Comparison of ENCODE assay signal across 1 cellular context in genomic region chr6:27791182-27791939, GRCh38.
TF ChIP-seq lines count a peak whose summit lies in the region.

No MANE protein-coding gene starts in this region.

TF ChIP-seq in HepG2, 621 proteins besides CTCF, POLR2A, EP300 and RAD21 (continued from another document and continues in another):
- TF ChIP-seq ZNF629 (CRISPR knock-in tag; conservative IDR thresholded peaks at IDR 0.05) = peak; percentile 80
- TF ChIP-seq AHDC1 (CRISPR knock-in tag; IDR thresholded peaks at IDR 0.05; ENCODE audit: borderline replicate concordance) = 0 out of 2 replicates have a peak, but pooled peaks have one; percentile 37
- TF ChIP-seq TCF12 (IDR thresholded peaks at IDR 0.05) = no peak
- no peak for TF ChIP-seq TCF12 (CRISPR knock-in tag; IDR thresholded peaks at IDR 0.05)
- TF ChIP-seq, protein P1, sequence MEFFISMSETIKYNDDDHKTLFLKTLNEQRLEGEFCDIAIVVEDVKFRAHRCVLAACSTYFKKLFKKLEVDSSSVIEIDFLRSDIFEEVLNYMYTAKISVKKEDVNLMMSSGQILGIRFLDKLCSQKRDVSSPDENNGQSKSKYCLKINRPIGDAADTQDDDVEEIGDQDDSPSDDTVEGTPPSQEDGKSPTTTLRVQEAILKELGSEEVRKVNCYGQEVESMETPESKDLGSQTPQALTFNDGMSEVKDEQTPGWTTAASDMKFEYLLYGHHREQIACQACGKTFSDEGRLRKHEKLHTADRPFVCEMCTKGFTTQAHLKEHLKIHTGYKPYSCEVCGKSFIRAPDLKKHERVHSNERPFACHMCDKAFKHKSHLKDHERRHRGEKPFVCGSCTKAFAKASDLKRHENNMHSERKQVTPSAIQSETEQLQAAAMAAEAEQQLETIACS (CRISPR knock-in tag; IDR thresholded peaks at IDR 0.05) = no peak
- TF ChIP-seq HMG20A (CRISPR knock-in tag; IDR thresholded peaks at IDR 0.05; ENCODE audit: borderline replicate concordance) = peak; percentile 36; the same call in 1 of the 2 replicates
- no peak for TF ChIP-seq ZSCAN12 (CRISPR knock-in tag; IDR thresholded peaks at IDR 0.05)
- no peak for TF ChIP-seq CAMTA2 (CRISPR knock-in tag; IDR thresholded peaks at IDR 0.05; ENCODE audit: borderline replicate concordance)
- TF ChIP-seq, protein P2, sequence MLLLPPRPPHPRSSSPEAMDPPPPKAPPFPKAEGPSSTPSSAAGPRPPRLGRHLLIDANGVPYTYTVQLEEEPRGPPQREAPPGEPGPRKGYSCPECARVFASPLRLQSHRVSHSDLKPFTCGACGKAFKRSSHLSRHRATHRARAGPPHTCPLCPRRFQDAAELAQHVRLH (CRISPR knock-in tag; IDR thresholded peaks at IDR 0.05; ENCODE audit: borderline replicate concordance, low read depth) = no peak
- no peak for TF ChIP-seq TOE1 (CRISPR knock-in tag; IDR thresholded peaks at IDR 0.05)
- no peak for TF ChIP-seq ZNF557 (CRISPR knock-in tag; IDR thresholded peaks at IDR 0.05)
- TF ChIP-seq, protein P3, sequence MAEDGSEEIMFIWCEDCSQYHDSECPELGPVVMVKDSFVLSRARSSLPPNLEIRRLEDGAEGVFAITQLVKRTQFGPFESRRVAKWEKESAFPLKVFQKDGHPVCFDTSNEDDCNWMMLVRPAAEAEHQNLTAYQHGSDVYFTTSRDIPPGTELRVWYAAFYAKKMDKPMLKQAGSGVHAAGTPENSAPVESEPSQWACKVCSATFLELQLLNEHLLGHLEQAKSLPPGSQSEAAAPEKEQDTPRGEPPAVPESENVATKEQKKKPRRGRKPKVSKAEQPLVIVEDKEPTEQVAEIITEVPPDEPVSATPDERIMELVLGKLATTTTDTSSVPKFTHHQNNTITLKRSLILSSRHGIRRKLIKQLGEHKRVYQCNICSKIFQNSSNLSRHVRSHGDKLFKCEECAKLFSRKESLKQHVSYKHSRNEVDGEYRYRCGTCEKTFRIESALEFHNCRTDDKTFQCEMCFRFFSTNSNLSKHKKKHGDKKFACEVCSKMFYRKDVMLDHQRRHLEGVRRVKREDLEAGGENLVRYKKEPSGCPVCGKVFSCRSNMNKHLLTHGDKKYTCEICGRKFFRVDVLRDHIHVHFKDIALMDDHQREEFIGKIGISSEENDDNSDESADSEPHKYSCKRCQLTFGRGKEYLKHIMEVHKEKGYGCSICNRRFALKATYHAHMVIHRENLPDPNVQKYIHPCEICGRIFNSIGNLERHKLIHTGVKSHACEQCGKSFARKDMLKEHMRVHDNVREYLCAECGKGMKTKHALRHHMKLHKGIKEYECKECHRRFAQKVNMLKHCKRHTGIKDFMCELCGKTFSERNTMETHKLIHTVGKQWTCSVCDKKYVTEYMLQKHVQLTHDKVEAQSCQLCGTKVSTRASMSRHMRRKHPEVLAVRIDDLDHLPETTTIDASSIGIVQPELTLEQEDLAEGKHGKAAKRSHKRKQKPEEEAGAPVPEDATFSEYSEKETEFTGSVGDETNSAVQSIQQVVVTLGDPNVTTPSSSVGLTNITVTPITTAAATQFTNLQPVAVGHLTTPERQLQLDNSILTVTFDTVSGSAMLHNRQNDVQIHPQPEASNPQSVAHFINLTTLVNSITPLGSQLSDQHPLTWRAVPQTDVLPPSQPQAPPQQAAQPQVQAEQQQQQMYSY (CRISPR knock-in tag; IDR thresholded peaks at IDR 0.05) = peak; percentile 37; the same call in 1 of the 2 replicates
- no peak for TF ChIP-seq REXO4 (CRISPR knock-in tag; IDR thresholded peaks at IDR 0.05; ENCODE audit: borderline replicate concordance)
- no peak for TF ChIP-seq CENPBD1 (CRISPR knock-in tag; IDR thresholded peaks at IDR 0.05; ENCODE audit: borderline replicate concordance, low read depth)
- no peak for TF ChIP-seq ATF2 (CRISPR knock-in tag; IDR thresholded peaks at IDR 0.05)
- TF ChIP-seq CENPX (CRISPR knock-in tag; IDR thresholded peaks at IDR 0.05) = no peak
- TF ChIP-seq, protein P4, sequence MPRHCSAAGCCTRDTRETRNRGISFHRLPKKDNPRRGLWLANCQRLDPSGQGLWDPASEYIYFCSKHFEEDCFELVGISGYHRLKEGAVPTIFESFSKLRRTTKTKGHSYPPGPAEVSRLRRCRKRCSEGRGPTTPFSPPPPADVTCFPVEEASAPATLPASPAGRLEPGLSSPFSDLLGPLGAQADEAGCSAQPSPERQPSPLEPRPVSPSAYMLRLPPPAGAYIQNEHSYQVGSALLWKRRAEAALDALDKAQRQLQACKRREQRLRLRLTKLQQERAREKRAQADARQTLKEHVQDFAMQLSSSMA (CRISPR knock-in tag; IDR thresholded peaks at IDR 0.05) = no peak
- TF ChIP-seq ZNF83 (CRISPR knock-in tag; IDR thresholded peaks at IDR 0.05; ENCODE audit: borderline replicate concordance) = no peak
- TF ChIP-seq SPEN (CRISPR knock-in tag; IDR thresholded peaks at IDR 0.05; ENCODE audit: low read depth) = no peak
- peak; percentile 31; the same call in 1 of the 2 replicates for TF ChIP-seq FOXO1 (CRISPR knock-in tag; IDR thresholded peaks at IDR 0.05)
- TF ChIP-seq, protein P5, sequence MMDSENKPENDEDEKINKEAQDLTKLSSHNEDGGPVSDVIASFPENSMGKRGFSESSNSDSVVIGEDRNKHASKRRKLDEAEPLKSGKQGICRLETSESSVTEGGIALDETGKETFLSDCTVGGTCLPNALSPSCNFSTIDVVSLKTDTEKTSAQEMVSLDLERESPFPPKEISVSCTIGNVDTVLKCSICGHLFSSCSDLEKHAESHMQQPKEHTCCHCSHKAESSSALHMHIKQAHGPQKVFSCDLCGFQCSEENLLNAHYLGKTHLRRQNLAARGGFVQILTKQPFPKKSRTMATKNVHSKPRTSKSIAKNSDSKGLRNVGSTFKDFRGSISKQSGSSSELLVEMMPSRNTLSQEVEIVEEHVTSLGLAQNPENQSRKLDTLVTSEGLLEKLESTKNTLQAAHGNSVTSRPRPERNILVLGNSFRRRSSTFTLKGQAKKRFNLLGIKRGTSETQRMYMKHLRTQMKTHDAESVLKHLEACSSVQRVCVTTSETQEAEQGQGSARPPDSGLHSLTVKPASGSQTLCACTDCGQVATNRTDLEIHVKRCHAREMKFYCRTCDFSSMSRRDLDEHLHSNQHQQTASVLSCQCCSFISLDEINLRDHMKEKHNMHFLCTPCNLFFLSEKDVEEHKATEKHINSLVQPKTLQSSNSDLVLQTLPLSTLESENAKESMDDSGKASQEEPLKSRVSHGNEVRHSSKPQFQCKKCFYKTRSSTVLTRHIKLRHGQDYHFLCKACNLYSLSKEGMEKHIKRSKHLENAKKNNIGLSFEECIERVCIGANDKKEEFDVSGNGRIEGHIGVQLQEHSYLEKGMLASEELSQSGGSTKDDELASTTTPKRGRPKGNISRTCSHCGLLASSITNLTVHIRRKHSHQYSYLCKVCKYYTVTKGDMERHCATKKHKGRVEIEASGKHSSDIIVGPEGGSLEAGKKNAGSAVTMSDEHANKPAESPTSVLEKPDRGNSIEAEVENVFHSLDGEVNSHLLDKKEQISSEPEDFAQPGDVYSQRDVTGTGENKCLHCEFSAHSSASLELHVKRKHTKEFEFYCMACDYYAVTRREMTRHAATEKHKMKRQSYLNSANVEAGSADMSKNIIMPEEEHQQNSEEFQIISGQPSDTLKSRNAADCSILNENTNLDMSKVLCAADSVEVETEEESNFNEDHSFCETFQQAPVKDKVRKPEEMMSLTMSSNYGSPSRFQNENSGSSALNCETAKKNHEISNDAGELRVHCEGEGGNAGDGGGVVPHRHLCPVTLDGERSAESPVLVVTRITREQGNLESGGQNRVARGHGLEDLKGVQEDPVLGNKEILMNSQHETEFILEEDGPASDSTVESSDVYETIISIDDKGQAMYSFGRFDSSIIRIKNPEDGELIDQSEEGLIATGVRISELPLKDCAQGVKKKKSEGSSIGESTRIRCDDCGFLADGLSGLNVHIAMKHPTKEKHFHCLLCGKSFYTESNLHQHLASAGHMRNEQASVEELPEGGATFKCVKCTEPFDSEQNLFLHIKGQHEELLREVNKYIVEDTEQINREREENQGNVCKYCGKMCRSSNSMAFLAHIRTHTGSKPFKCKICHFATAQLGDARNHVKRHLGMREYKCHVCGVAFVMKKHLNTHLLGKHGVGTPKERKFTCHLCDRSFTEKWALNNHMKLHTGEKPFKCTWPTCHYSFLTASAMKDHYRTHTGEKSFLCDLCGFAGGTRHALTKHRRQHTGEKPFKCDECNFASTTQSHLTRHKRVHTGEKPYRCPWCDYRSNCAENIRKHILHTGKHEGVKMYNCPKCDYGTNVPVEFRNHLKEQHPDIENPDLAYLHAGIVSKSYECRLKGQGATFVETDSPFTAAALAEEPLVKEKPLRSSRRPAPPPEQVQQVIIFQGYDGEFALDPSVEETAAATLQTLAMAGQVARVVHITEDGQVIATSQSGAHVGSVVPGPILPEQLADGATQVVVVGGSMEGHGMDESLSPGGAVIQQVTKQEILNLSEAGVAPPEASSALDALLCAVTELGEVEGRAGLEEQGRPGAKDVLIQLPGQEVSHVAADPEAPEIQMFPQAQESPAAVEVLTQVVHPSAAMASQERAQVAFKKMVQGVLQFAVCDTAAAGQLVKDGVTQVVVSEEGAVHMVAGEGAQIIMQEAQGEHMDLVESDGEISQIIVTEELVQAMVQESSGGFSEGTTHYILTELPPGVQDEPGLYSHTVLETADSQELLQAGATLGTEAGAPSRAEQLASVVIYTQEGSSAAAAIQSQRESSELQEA (CRISPR knock-in tag; IDR thresholded peaks at IDR 0.05; ENCODE audit: not compliant biosample characterization) = no peak
- peak; percentile 40; the same call in 1 of the 2 replicates for TF ChIP-seq PHF21A (CRISPR knock-in tag; IDR thresholded peaks at IDR 0.05)
- no peak for TF ChIP-seq ZNF550 (CRISPR knock-in tag; IDR thresholded peaks at IDR 0.05; ENCODE audit: borderline replicate concordance)
- no peak for TF ChIP-seq ZNF75D (CRISPR knock-in tag; IDR thresholded peaks at IDR 0.05; ENCODE audit: borderline replicate concordance)
- TF ChIP-seq ZFP36 (IDR thresholded peaks at IDR 0.05; ENCODE audit: borderline replicate concordance, low read depth, low read length, partially characterized antibody) = no peak
- TF ChIP-seq, protein P6, sequence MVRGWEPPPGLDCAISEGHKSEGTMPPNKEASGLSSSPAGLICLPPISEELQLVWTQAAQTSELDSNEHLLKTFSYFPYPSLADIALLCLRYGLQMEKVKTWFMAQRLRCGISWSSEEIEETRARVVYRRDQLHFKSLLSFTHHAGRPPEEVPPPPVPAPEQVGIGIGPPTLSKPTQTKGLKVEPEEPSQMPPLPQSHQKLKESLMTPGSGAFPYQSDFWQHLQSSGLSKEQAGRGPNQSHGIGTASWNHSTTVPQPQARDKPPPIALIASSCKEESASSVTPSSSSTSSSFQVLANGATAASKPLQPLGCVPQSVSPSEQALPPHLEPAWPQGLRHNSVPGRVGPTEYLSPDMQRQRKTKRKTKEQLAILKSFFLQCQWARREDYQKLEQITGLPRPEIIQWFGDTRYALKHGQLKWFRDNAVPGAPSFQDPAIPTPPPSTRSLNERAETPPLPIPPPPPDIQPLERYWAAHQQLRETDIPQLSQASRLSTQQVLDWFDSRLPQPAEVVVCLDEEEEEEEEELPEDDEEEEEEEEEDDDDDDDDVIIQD (CRISPR knock-in tag; IDR thresholded peaks at IDR 0.05; ENCODE audit: low read depth) = 0 out of 2 replicates have a peak, but pooled peaks have one; percentile 58
